Comparison of ENCODE assay signal across 8 cellular contexts in genomic region chr11:66842501-66842895, GRCh38. TPM values are rescaled to one million over a fixed set of nuclear protein-coding genes. Genes with fewer than 3 reads are reported as not detected.
A peak's percentile ranks its signal among the peaks of the same experiment; 100 is the strongest.
DNase-seq lines count a peak whose midpoint lies in the region; ATAC-seq and TF ChIP-seq lines count a peak whose summit lies in the region.

No MANE protein-coding gene starts in this region.

- TF ChIP-seq POLR2A in body of pancreas (IDR thresholded peaks at IDR 0.05) = no peak

- DNase-seq in body of pancreas (peak in 1 of 4 donors; percentile 15), Kasumi-1 (lab: John Stamatoyannopoulos, UW) (no peak)

- 0 to 1% methylated on average over 3 to 11 of the region's 11 CpGs for WGBS in body of pancreas, 2 donors
- WGBS in mesodermal cell (ENCODE audit: insufficient coverage in 2 of 2), 2 experiments = 7 to 15% methylated on average over 9 to 11 of the region's 11 CpGs

- H3K9me3 ChIP-seq in body of pancreas (no peaks in the 10 kb centered on the region), mesodermal cell (ENCODE audit: control insufficient read depth, low read length) (no peaks in the 10 kb centered on the region)

- H2AFZ ChIP-seq in ACC112 (ENCODE audit: low read length, unreplicated experiment) = no peak overlapping the region

- intact Hi-C loops in body of pancreas (cut with DNase I) = no loop called here

- H3K4me3 ChIP-seq in ACC112 (ENCODE audit: low read depth, low read length) = peak overlapping the region; percentile 98
- peak overlapping the region; percentile 88 to 90 for H3K4me3 ChIP-seq in body of pancreas
- peak overlapping the region; percentile 95 for H3K4me3 ChIP-seq in mesodermal cell (ENCODE audit: extremely low read depth, insufficient read depth, low read length, poor library complexity, severe bottlenecking)

- TF ChIP-seq CTCF in body of pancreas (IDR thresholded peaks at IDR 0.05) = no peak

- H3K27ac ChIP-seq in ACC112 (ENCODE audit: low read depth, low read length) = peak overlapping the region; percentile 88
- H3K27ac ChIP-seq in body of pancreas = peak overlapping the region; percentile 76 to 98 (median 94)
- H3K27ac ChIP-seq in mesodermal cell (ENCODE audit: low read depth, low read length, severe bottlenecking) = peak overlapping the region; percentile 93

- H3K36me3 ChIP-seq in ACC112 (ENCODE audit: insufficient read depth, low read length) (no peaks in the 10 kb centered on the region), body of pancreas (replicated peaks in 1 of 2; ENCODE audit: insufficient read depth in 1 of 2, low read depth in 2 of 2) (peaks cover 0 to 6% of the 10 kb centered on the region in 2 donors), mesodermal cell (ENCODE audit: control insufficient read depth, insufficient read depth, low read length) (peaks cover 58% of the 10 kb centered on the region)

- H3K4me1 ChIP-seq in ACC112 (ENCODE audit: control insufficient read depth, insufficient read depth, low read length, unreplicated experiment) = peaks cover 36% of the 10 kb centered on the region
- peaks cover 42% of the 10 kb centered on the region for H3K4me1 ChIP-seq in body of pancreas
- H3K4me1 ChIP-seq in mesodermal cell (ENCODE audit: control insufficient read depth, insufficient read depth, low read length, poor library complexity, severe bottlenecking) = peaks cover 15% of the 10 kb centered on the region

- ATAC-seq in HG03439 (IDR thresholded peaks at IDR 0.05; ENCODE audit: unreplicated experiment) = peak; percentile 3
- no peak for ATAC-seq in body of pancreas
- ATAC-seq in GM18861 (IDR thresholded peaks at IDR 0.05; ENCODE audit: unreplicated experiment) = no peak
- ATAC-seq in HG02759 (IDR thresholded peaks at IDR 0.05; ENCODE audit: unreplicated experiment) = no peak
- no peak for ATAC-seq in GM21576 (IDR thresholded peaks at IDR 0.05; ENCODE audit: unreplicated experiment)

- H3K27me3 ChIP-seq in ACC112 (ENCODE audit: insufficient read depth, low read length) (no peaks in the 10 kb centered on the region), body of pancreas (no peaks in the 10 kb centered on the region)

- peaks cover 52% of the 10 kb centered on the region for H3K79me2 ChIP-seq in ACC112 (ENCODE audit: control insufficient read depth, insufficient read depth, low read length, unreplicated experiment)

RNA-seq across cellular contexts. Expression of gene RCE1, which starts 0.7 kb away (rescaled TPM):
- total RNA-seq in body of pancreas = 10 to 100 TPM; 14.3 to 18.8 TPM
- polyA plus RNA-seq in mesodermal cell (2013, experiment 1 of 2) = 20.8 TPM
- 18.5 TPM for polyA plus RNA-seq in mesodermal cell (2013, experiment 2 of 2)

RNA-seq across cellular contexts. Expression of gene LRFN4, which starts 14.4 kb away (rescaled TPM):
- 1 to 10 TPM; 2.3 to 3.0 TPM for total RNA-seq in body of pancreas
- polyA plus RNA-seq in mesodermal cell (2013, experiment 1 of 2) = 25.7 TPM
- polyA plus RNA-seq in mesodermal cell (2013, experiment 2 of 2) = 19.1 TPM
